In genomic region chr12:110733857-110734373, GRCh38 we compare ENCODE assay signal across 1 cellular context.
TF ChIP-seq lines count a peak whose summit lies in the region.

No MANE protein-coding gene starts in this region.

TF ChIP-seq in liver, 16 proteins besides CTCF, POLR2A, EP300 and RAD21 (continued from another document):
- TF ChIP-seq MAX (IDR thresholded peaks at IDR 0.05) (no peak), EGR1 (IDR thresholded peaks at IDR 0.05; ENCODE audit: low read depth in 2 of 2) (no peak), HNF4A (conservative IDR thresholded peaks at IDR 0.05) (no peak), FOXA1 (IDR thresholded peaks at IDR 0.05) (no peak), GABPA (IDR thresholded peaks at IDR 0.05 in 1 of 2, conservative IDR thresholded peaks at IDR 0.05 in 1 of 2) (no peak), SP1 (IDR thresholded peaks at IDR 0.05) (no peak), FOXA2 (IDR thresholded peaks at IDR 0.05) (no peak), YY1 (IDR thresholded peaks at IDR 0.05) (no peak), JUND (IDR thresholded peaks at IDR 0.05) (no peak), RXRA (IDR thresholded peaks at IDR 0.05) (no peak)
